In genomic region chr4:185511243-185511642, GRCh38 we compare ENCODE assay signal across 9 cellular contexts. TPM values are rescaled to one million over a fixed set of nuclear protein-coding genes. Genes with fewer than 3 reads are reported as not detected.
"Had no signal": no experiment of that assay in that cellular context is flagged by ENCODE, and none has a peak within 500 bp of the region (broad histone marks: within the 10 kb centered on the region; RNA-seq: fewer than 3 reads in every experiment).

No MANE protein-coding gene starts in this region.

RNA-seq across cellular contexts. Expression of gene PDLIM3, which starts 24.1 kb away (rescaled TPM):
- total RNA-seq: activated CD4-positive, alpha-beta T cell treated with anti-CD3 and anti-CD28 coated beads, Interleukin-2, amount 10 ng/mL, durations not matched to agents 24 days and 14 days; activated CD8-positive, alpha-beta memory T cell treated with anti-CD3 and anti-CD28 coated beads for 36 hours; activated CD8-positive, alpha-beta T cell treated with anti-CD3 and anti-CD28 coated beads for 36 hours; activated naive CD8-positive, alpha-beta T cell treated with anti-CD3 and anti-CD28 coated beads for 36 hours; activated T-helper 17 cell treated with anti-CD3 and anti-CD28 coated beads, Interleukin-2, amount 50 U/mL, for 72 hours; T-helper 1 cell treated with Interleukin-12 subunit alpha and Interleukin-12 subunit beta and Interleukin-4 antibody, amounts not matched to agents 30 ng/mL and 1 ng/mL, for 36 hours; T-helper 2 cell treated with Interferon-gamma antibody and Interleukin-4, amounts not matched to agents 100 ng/mL and 5 ng/mL, for 36 hours had no signal

RNA-seq across cellular contexts. Expression of gene CCDC110, which starts 39.7 kb away (rescaled TPM):
- total RNA-seq: activated CD4-positive, alpha-beta T cell treated with anti-CD3 and anti-CD28 coated beads, Interleukin-2, amount 10 ng/mL, durations not matched to agents 24 days and 14 days; activated CD8-positive, alpha-beta memory T cell treated with anti-CD3 and anti-CD28 coated beads for 36 hours; SJCRH30; T-helper 1 cell treated with Interleukin-12 subunit alpha and Interleukin-12 subunit beta and Interleukin-4 antibody, amounts not matched to agents 30 ng/mL and 1 ng/mL, for 36 hours; T-helper 2 cell treated with Interferon-gamma antibody and Interleukin-4, amounts not matched to agents 100 ng/mL and 5 ng/mL, for 36 hours had no signal
- polyA plus RNA-seq: cardiac muscle cell had no signal
